30 cellular contexts compared by ENCODE assay signal in genomic region chr7:96998765-96999164, GRCh38. TPM values are rescaled to one million over a fixed set of nuclear protein-coding genes. Genes with fewer than 3 reads are reported as not detected.
DNase-seq lines count a peak whose midpoint lies in the region; ATAC-seq, FAIRE-seq and TF ChIP-seq lines count a peak whose summit lies in the region.
"Had no signal": no experiment of that assay in that cellular context is flagged by ENCODE, and none has a peak within 500 bp of the region (broad histone marks: within the 10 kb centered on the region; RNA-seq: fewer than 3 reads in every experiment).

No MANE protein-coding gene starts in this region.

- dilution Hi-C loops in endothelial cell of umbilical vein (cut with MboI; ENCODE audit: extremely low pct_ligation_motif_present, low sequenced_read_pairs), result no loop called here

- no peaks in the 10 kb centered on the region for H3K36me3 Mint-ChIP-seq in H9 (ENCODE audit: insufficient read depth in 1 of 3, low read depth in 3 of 3)

- H2BK5ac ChIP-seq in H9 (ENCODE audit: insufficient read length, low read length), result no peak overlapping the region

- H3K9me1 ChIP-seq in endothelial cell of umbilical vein (replicated peaks; ENCODE audit: control insufficient read depth, extremely low read depth, insufficient read depth, low read length), result no peaks in the 10 kb centered on the region

- no peak overlapping the region for H3K4ac ChIP-seq in H9 (ENCODE audit: low read depth, low read length)

- no peak overlapping the region for H2BK20ac ChIP-seq in H9 (ENCODE audit: low read depth, low read length, poor library complexity, severe bottlenecking)

- no peak overlapping the region for H4K8ac ChIP-seq in H9 (replicated peaks; ENCODE audit: insufficient read length, low read depth, low read length)

- no peak overlapping the region for H3K27ac Mint-ChIP-seq in H9
- H3K27ac Mint-ChIP-seq: activated naive CD8-positive, alpha-beta T cell treated with anti-CD3 and anti-CD28 coated beads for 36 hours; activated T-cell treated with anti-CD3 and anti-CD28 coated beads, Interleukin-2, amount 50 U/mL, for 24 hours; progenitor cell of endocrine pancreas had no signal

- no TSS peak for BruUV-seq in endothelial cell of umbilical vein (replicated peaks; lab: Mats Ljungman, UMichigan)

- FAIRE-seq in endothelial cell of umbilical vein (lab: Jason Lieb, UNC), result no peak
- FAIRE-seq: G401.6, keratinocyte had no signal

- POLR2A ChIA-PET in endothelial cell of umbilical vein (lab: Charles Lee), result no interaction called here

- H2AFZ ChIP-seq in H9 (ENCODE audit: low read length) (no peak overlapping the region), endothelial cell of umbilical vein (ENCODE audit: low read depth, low read length) (no peak overlapping the region), osteoblast (ENCODE audit: low read length) (no peak overlapping the region)
- H2AFZ ChIP-seq: PC-9 had no signal

- H2BK12ac ChIP-seq in H9 (ENCODE audit: insufficient read length, low read depth, low read length), result no peak overlapping the region

- H3K4me2 ChIP-seq in H9 (ENCODE audit: insufficient read depth, insufficient read length, low read length) (no peak overlapping the region), endothelial cell of umbilical vein (ENCODE audit: insufficient read depth, low read length) (no peak overlapping the region), osteoblast (ENCODE audit: insufficient read depth, low read length) (no peak overlapping the region)
- H3K4me2 ChIP-seq: BLaER1 treated with 17β-estradiol and CSF1 and Interleukin-3, amounts not matched to agents 10 nM and 100 nM; PC-9 had no signal

- no peaks in the 10 kb centered on the region for H3K79me1 ChIP-seq in H9 (ENCODE audit: insufficient read depth, low read depth, low read length, poor library complexity, severe bottlenecking)

- peaks cover 100% of the 10 kb centered on the region for H3K27me3 Mint-ChIP-seq in H9 (ENCODE audit: low read depth)

- no peak overlapping the region for H3K18ac ChIP-seq in H9 (ENCODE audit: insufficient read length, low read depth, low read length)

- H4K91ac ChIP-seq in H9 (ENCODE audit: insufficient read length, low read depth, low read length), result no peak overlapping the region

- TF ChIP-seq POLR2A in endothelial cell of umbilical vein (IDR thresholded peaks at IDR 0.05; ENCODE audit: low read depth, low read length), result no peak

- intact Hi-C loops in endothelial cell of umbilical vein (cut with micrococcal nuclease), result no loop called here

- ATAC-seq in GM18511 (IDR thresholded peaks at IDR 0.05; ENCODE audit: unreplicated experiment), result no peak
- ATAC-seq in HG02763 (IDR thresholded peaks at IDR 0.05; ENCODE audit: unreplicated experiment), result no peak
- ATAC-seq: left ventricle myocardium superior had no signal

- peaks cover 94% of the 10 kb centered on the region for H3K27me3 ChIP-seq in H9 (ENCODE audit: insufficient read depth, low read length)
- peaks cover 92 to 97% of the 10 kb centered on the region in 2 experiments for H3K27me3 ChIP-seq in endothelial cell of umbilical vein (ENCODE audit: control insufficient read depth in 2 of 2, insufficient read depth in 2 of 2, low read length in 2 of 2)
- no peaks in the 10 kb centered on the region for H3K27me3 ChIP-seq in osteoblast (ENCODE audit: insufficient read depth, low read length)

- H3K9ac ChIP-seq in H9 (ENCODE audit: extremely low read depth, insufficient read length, low read length) (no peak overlapping the region), endothelial cell of umbilical vein (replicated peaks; ENCODE audit: extremely low read depth, insufficient read depth, low read length) (no peak overlapping the region)
- H3K9ac ChIP-seq: BLaER1 treated with 17β-estradiol and CSF1 and Interleukin-3, amounts not matched to agents 10 nM and 100 nM had no signal

- H3K4me3 ChIP-seq in endothelial cell of umbilical vein (replicated peaks in 1 of 3; ENCODE audit: insufficient read depth in 1 of 3, low read depth in 1 of 3, low read length in 3 of 3) (no peak overlapping the region), osteoblast (ENCODE audit: insufficient read depth, low read length) (no peak overlapping the region)
- H3K4me3 ChIP-seq: BLaER1 treated with 17β-estradiol and CSF1 and Interleukin-3, amounts not matched to agents 10 nM and 100 nM; PC-9; sigmoid colon; tibial nerve had no signal

- H3K56ac ChIP-seq in H9 (ENCODE audit: insufficient read length, low read depth, low read length), result no peak overlapping the region

- H3K4me1 ChIP-seq in H9 (ENCODE audit: insufficient read depth, low read length) (no peaks in the 10 kb centered on the region), endothelial cell of umbilical vein (ENCODE audit: control insufficient read depth, extremely low read depth, insufficient read depth, low read length) (no peaks in the 10 kb centered on the region), osteoblast (ENCODE audit: insufficient read depth, low read length) (no peaks in the 10 kb centered on the region)

- no peaks in the 10 kb centered on the region for H3K9me3 ChIP-seq in H9 (ENCODE audit: control insufficient read depth, low read depth, low read length)
- no peaks in the 10 kb centered on the region for H3K9me3 ChIP-seq in endothelial cell of umbilical vein (replicated peaks; ENCODE audit: control insufficient read depth, insufficient read depth, low read length)
- H3K9me3 ChIP-seq in osteoblast (ENCODE audit: low read depth, low read length), result no peaks in the 10 kb centered on the region
- H3K9me3 ChIP-seq: neutrophil, sigmoid colon, tibial nerve had no signal

- H3K9me3 Mint-ChIP-seq in H9, result peaks cover 0 to 19% of the 10 kb centered on the region in 2 experiments; a peak in 3 of 5 replicates
- H3K9me3 Mint-ChIP-seq: activated T-cell treated with anti-CD3 and anti-CD28 coated beads, Interleukin-2, amount 50 U/mL, for 24 hours had no signal

- no peak overlapping the region for H3T11ph ChIP-seq in H9 (ENCODE audit: low read length)

- H3K36me3 ChIP-seq in endothelial cell of umbilical vein (ENCODE audit: control insufficient read depth in 2 of 2, extremely low read depth in 1 of 2, insufficient read depth in 2 of 2, low read length in 2 of 2) (no peaks in the 10 kb centered on the region), osteoblast (ENCODE audit: insufficient read depth, low read length) (no peaks in the 10 kb centered on the region)
- H3K36me3 ChIP-seq: BLaER1 treated with 17β-estradiol and CSF1 and Interleukin-3, amounts not matched to agents 10 nM and 100 nM; neutrophil; sigmoid colon; tibial nerve had no signal

- no CpG with 5 or more reads among the region's 12 CpGs for WGBS in H9 (ENCODE audit: extremely low coverage, insufficient read length, low lambda C conversion rate)

- no peak overlapping the region; a peak in 1 of 5 replicates for H3K4me3 Mint-ChIP-seq in H9
- H3K4me3 Mint-ChIP-seq: activated naive CD8-positive, alpha-beta T cell treated with anti-CD3 and anti-CD28 coated beads for 36 hours; activated T-cell treated with anti-CD3 and anti-CD28 coated beads, Interleukin-2, amount 50 U/mL, for 24 hours had no signal

- H3K4me1 Mint-ChIP-seq in H9, result peaks cover 50 to 79% of the 10 kb centered on the region in 2 experiments

- no peak overlapping the region for H3K27ac ChIP-seq in H9 (ENCODE audit: insufficient read length, low read depth, low read length)
- no peak overlapping the region for H3K27ac ChIP-seq in endothelial cell of umbilical vein (ENCODE audit: insufficient read depth, low read depth, low read length)
- H3K27ac ChIP-seq in osteoblast (ENCODE audit: low read depth, low read length), result no peak overlapping the region
- H3K27ac ChIP-seq: BLaER1 treated with 17β-estradiol and CSF1 and Interleukin-3, amounts not matched to agents 10 nM and 100 nM; neutrophil; PC-9; sigmoid colon; tibial nerve had no signal

- H4K20me1 ChIP-seq in H9 (ENCODE audit: control insufficient read depth, insufficient read depth, insufficient read length) (no peaks in the 10 kb centered on the region), endothelial cell of umbilical vein (replicated peaks; ENCODE audit: control insufficient read depth, extremely low read depth, insufficient read depth, low read length) (no peaks in the 10 kb centered on the region), osteoblast (ENCODE audit: insufficient read depth, low read length) (no peaks in the 10 kb centered on the region)
- H4K20me1 ChIP-seq: BLaER1 treated with 17β-estradiol and CSF1 and Interleukin-3, amounts not matched to agents 10 nM and 100 nM had no signal

- in situ Hi-C loops in GM13977 (cut with MboI; ENCODE audit: low pct_unique_long_range_greater_than_20kb, low sequenced_read_pairs, unreplicated experiment), result no loop called here

- DNase-seq in GM13977 (ENCODE audit: low spot score) (peak; percentile 8), H9 (peak; percentile 65), endothelial cell of umbilical vein (ENCODE audit: low read depth, low spot score) (no peak), osteoblast (ENCODE audit: insufficient read length, low spot score, missing footprints) (peak; percentile 84), NCI-H2107 treated with DMSO at 0.1 percent for 48 hours (lab: John Stamatoyannopoulos, UW; ENCODE audit: unreplicated experiment) (no peak)
- DNase-seq: activated CD4-positive, alpha-beta T cell treated with anti-CD3 and anti-CD28 coated beads for 1 hour; activated gamma-delta T cell; activated naive CD8-positive, alpha-beta T cell treated with anti-CD3 and anti-CD28 coated beads for 36 hours; activated T-cell treated with anti-CD3 and anti-CD28 coated beads, Interleukin-2, amount 50 U/mL, for 24 hours; anterior cingulate cortex; left ventricle myocardium superior; NCI-H1048; NCI-H1694; NCI-H2171 treated with DMSO at 0.1 percent for 48 hours; NCI-H510A; PC-9; sigmoid colon; stimulated activated CD4-positive, alpha-beta T cell treated with anti-CD3 and anti-CD28 coated beads, Interleukin-4, amount 100 ng/mL, for 4 hours had no signal

- H4K5ac ChIP-seq in H9 (ENCODE audit: insufficient read length, low read depth, low read length), result no peak overlapping the region

- H2BK120ac ChIP-seq in H9 (ENCODE audit: low read depth, low read length, poor library complexity, severe bottlenecking), result no peak overlapping the region

- H2BK15ac ChIP-seq in H9 (ENCODE audit: low read depth, low read length), result no peak overlapping the region

- CTCF ChIA-PET in endothelial cell of umbilical vein (lab: Charles Lee), result interaction anchor here (3.1 kb wide), 1 partner anchor 28 kb away, joined by 13 read pairs; no protein-coding TSS in a partner anchor

- H2AK5ac ChIP-seq in H9 (ENCODE audit: insufficient read length, low read length), result no peak overlapping the region

- H3K23me2 ChIP-seq in H9 (ENCODE audit: insufficient read length, low read depth, low read length, poor library complexity, severe bottlenecking), result no peaks in the 10 kb centered on the region

- no peaks in the 10 kb centered on the region for H3K79me2 ChIP-seq in H9 (ENCODE audit: insufficient read depth, low read length)
- no peaks in the 10 kb centered on the region for H3K79me2 ChIP-seq in endothelial cell of umbilical vein (ENCODE audit: control insufficient read depth, insufficient read depth, low read length)
- no peaks in the 10 kb centered on the region for H3K79me2 ChIP-seq in osteoblast (ENCODE audit: insufficient read depth, low read length)

- no peak overlapping the region for H3K14ac ChIP-seq in H9 (ENCODE audit: insufficient read depth, low read length)

- no peak overlapping the region for H3K23ac ChIP-seq in H9 (ENCODE audit: insufficient read length, low read depth, low read length)

- TF ChIP-seq CTCF in GM13977 (IDR thresholded peaks at IDR 0.05; ENCODE audit: extremely low read depth, insufficient read depth, missing control alignments) (no peak), H9 (conservative IDR thresholded peaks at IDR 0.05) (no peak), endothelial cell of umbilical vein (IDR thresholded peaks at IDR 0.05; ENCODE audit: extremely low read depth in 1 of 2, insufficient read depth in 1 of 2, low read depth in 1 of 2, low read length in 2 of 2) (no peak), osteoblast (IDR thresholded peaks at IDR 0.05; ENCODE audit: extremely low read depth, low read depth, low read length) (no peak)

RNA-seq across cellular contexts. Expression of gene DLX6, which starts 6.6 kb away (rescaled TPM):
- total RNA-seq in H9 (2021), result 0.24 TPM in 1 of 2 replicates, not detected in the other
- total RNA-seq in endothelial cell of umbilical vein, result not detected in 2 replicates
- polyA plus RNA-seq in endothelial cell of umbilical vein, result not detected in 2 replicates
- polyA plus RNA-seq in endothelial cell of umbilical vein (2011; cell fraction: cytosol; rRNA removed), result not detected in 2 replicates
- polyA plus RNA-seq in endothelial cell of umbilical vein (2011; cell fraction: nucleus; rRNA removed), result not detected in 2 replicates
- polyA plus RNA-seq in endothelial cell of umbilical vein (2012), result not detected in 2 replicates
- not detected in 2 replicates for polyA minus RNA-seq in endothelial cell of umbilical vein
- not detected for polyA minus RNA-seq in endothelial cell of umbilical vein (2011; cell fraction: cytosol; rRNA and poly(A)+ RNA removed)
- polyA minus RNA-seq in endothelial cell of umbilical vein (2011; cell fraction: nucleus; rRNA and poly(A)+ RNA removed), result not detected in 2 replicates
- total RNA-seq in osteoblast, result 1.1 and 2.1 TPM in 2 replicates
- total RNA-seq: activated naive CD8-positive, alpha-beta T cell treated with anti-CD3 and anti-CD28 coated beads for 36 hours; epithelial cell of proximal tubule; left ventricle myocardium superior; mesenteric fat pad; PC-9; T-helper 2 cell treated with Interferon-gamma antibody and Interleukin-4, amounts not matched to agents 100 ng/mL and 5 ng/mL, for 36 hours; tibial nerve had no signal

RNA-seq across cellular contexts. Expression of gene DLX5, which starts 25.9 kb away (rescaled TPM):
- total RNA-seq in H9 (2021), result 0.22 TPM in 1 of 2 replicates, not detected in the other
- not detected in 2 replicates for total RNA-seq in endothelial cell of umbilical vein
- polyA plus RNA-seq in endothelial cell of umbilical vein, result not detected in 2 replicates
- polyA plus RNA-seq in endothelial cell of umbilical vein (2011; cell fraction: cytosol; rRNA removed), result not detected in 2 replicates
- not detected in 2 replicates for polyA plus RNA-seq in endothelial cell of umbilical vein (2011; cell fraction: nucleus; rRNA removed)
- polyA plus RNA-seq in endothelial cell of umbilical vein (2012), result not detected in 2 replicates
- not detected in 2 replicates for polyA minus RNA-seq in endothelial cell of umbilical vein
- not detected for polyA minus RNA-seq in endothelial cell of umbilical vein (2011; cell fraction: cytosol; rRNA and poly(A)+ RNA removed)
- polyA minus RNA-seq in endothelial cell of umbilical vein (2011; cell fraction: nucleus; rRNA and poly(A)+ RNA removed), result not detected in 2 replicates
- 2.5 and 3.2 TPM in 2 replicates for total RNA-seq in osteoblast
- total RNA-seq: activated naive CD8-positive, alpha-beta T cell treated with anti-CD3 and anti-CD28 coated beads for 36 hours; epithelial cell of proximal tubule; left ventricle myocardium superior; myocyte; PC-9; T-helper 2 cell treated with Interferon-gamma antibody and Interleukin-4, amounts not matched to agents 100 ng/mL and 5 ng/mL, for 36 hours had no signal

Comparison
In these comparisons a context has a peak if more than half of its experiments do, and no peak if none do; other contexts are left out.
1. DNase-seq: peak in GM13977 (single experiment), H9 (single experiment) and osteoblast (single experiment); none in endothelial cell of umbilical vein (single experiment) and NCI-H2107 treated with DMSO at 0.1 percent for 48 hours (single experiment).